1 cellular context compared by ENCODE assay signal in the genomic region with DNA sequence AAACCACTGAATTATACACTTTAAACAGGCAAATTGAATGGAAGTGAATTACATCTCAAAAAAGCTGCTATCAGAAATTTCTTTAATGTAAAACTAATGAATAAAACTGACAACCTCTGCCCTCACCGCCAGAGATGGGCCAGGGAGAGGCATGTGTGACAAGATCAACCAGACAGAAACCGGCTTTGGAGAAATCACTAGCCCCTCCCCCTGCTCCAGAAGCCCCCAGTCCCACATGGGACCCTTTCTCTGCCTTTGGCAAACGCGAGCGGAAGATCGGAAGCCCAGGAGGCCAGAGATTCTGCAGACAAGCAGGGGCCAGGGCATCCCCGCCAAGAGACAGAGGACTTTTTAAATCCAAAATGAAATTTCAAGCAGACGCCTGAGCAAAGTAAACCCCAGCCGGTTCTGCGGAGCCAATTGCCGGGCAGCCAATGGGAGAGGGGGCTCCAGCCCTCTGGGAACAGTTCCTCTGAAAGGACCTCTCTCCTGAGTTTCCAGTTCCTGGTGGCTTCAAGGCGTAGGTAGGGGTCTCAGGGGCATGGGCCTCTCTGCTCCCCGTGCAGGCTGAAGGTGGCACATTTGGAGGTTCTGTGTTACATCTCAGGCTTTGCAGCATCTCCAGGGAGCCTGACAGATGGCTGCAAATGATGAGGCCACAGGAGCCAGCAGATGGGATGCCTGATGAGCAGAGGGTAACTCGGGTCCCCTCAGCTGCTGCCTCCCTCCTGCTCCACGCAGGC.
TF ChIP-seq lines count a peak whose summit lies in the region.

No MANE protein-coding gene starts in this region.

TF ChIP-seq in H1, 55 proteins besides CTCF, POLR2A, EP300 and RAD21:
- TF ChIP-seq GTF2F1 (IDR thresholded peaks at IDR 0.05; ENCODE audit: borderline replicate concordance, low read depth, low read length) (no peak), PHF8 (conservative IDR thresholded peaks at IDR 0.05; ENCODE audit: low read depth, low read length) (no peak), JUN (IDR thresholded peaks at IDR 0.05; ENCODE audit: low read depth, low read length) (no peak), POU5F1 (IDR thresholded peaks at IDR 0.05; ENCODE audit: low read depth, low read length) (no peak), YY1 (IDR thresholded peaks at IDR 0.05; ENCODE audit: low read depth, low read length) (no peak), GABPA (IDR thresholded peaks at IDR 0.05; ENCODE audit: borderline replicate concordance, insufficient read depth, low read length) (no peak), SP4 (IDR thresholded peaks at IDR 0.05; ENCODE audit: low read length) (no peak), POLR2AphosphoS5 (IDR thresholded peaks at IDR 0.05; ENCODE audit: low read depth, low read length) (no peak), SIRT6 (IDR thresholded peaks at IDR 0.05; ENCODE audit: low read length) (no peak), CTBP2 (IDR thresholded peaks at IDR 0.05; ENCODE audit: borderline replicate concordance, insufficient read depth, insufficient read length, low read length) (no peak), TBP (IDR thresholded peaks at IDR 0.05; ENCODE audit: low read depth, low read length) (no peak), CBX5 (IDR thresholded peaks at IDR 0.05; ENCODE audit: low read depth, low read length) (no peak), SIN3A (conservative IDR thresholded peaks at IDR 0.05 in 1 of 2, IDR thresholded peaks at IDR 0.05 in 1 of 2; ENCODE audit: low read depth in 1 of 2, low read length in 2 of 2) (no peak), BACH1 (IDR thresholded peaks at IDR 0.05; ENCODE audit: low read length) (no peak)
- TF ChIP-seq, protein P1, sequence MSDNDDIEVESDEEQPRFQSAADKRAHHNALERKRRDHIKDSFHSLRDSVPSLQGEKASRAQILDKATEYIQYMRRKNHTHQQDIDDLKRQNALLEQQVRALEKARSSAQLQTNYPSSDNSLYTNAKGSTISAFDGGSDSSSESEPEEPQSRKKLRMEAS (IDR thresholded peaks at IDR 0.05) = no peak
- TF ChIP-seq, protein P2, sequence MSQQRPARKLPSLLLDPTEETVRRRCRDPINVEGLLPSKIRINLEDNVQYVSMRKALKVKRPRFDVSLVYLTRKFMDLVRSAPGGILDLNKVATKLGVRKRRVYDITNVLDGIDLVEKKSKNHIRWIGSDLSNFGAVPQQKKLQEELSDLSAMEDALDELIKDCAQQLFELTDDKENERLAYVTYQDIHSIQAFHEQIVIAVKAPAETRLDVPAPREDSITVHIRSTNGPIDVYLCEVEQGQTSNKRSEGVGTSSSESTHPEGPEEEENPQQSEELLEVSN (IDR thresholded peaks at IDR 0.05) = no peak
